ENCODE assay signal across 8 cellular contexts in genomic region chr5:20972419-20972925, GRCh38.
A peak's percentile ranks its signal among the peaks of the same experiment; 100 is the strongest.
DNase-seq lines count a peak whose midpoint lies in the region; ATAC-seq, FAIRE-seq and TF ChIP-seq lines count a peak whose summit lies in the region.

No MANE protein-coding gene starts in this region.

- no peaks in the 10 kb centered on the region for H3K27me3 Mint-ChIP-seq in type B pancreatic cell

- no peaks in the 10 kb centered on the region for H3K9me3 Mint-ChIP-seq in type B pancreatic cell

- RAD21 ChIA-PET in GM12878 (lab: Charles Lee; ENCODE audit: unreplicated experiment) = no interaction called here

- CTCF ChIA-PET in GM12878 (lab: Yijun Ruan, JAX) = interaction anchor here (1.3 to 1.5 kb wide), 2 partner anchors 9 kb away, joined by 3 read pairs; no protein-coding TSS in a partner anchor

- SMC1A ChIA-PET in GM12878 (lab: Charles Lee; ENCODE audit: uncharacterized antibody, unreplicated experiment) = interaction anchor here (0.7 kb wide), 1 partner anchor 13 kb away, joined by 3 read pairs; no protein-coding TSS in a partner anchor

- TF ChIP-seq CTCF in GM12878 (IDR thresholded peaks at IDR 0.05 in 2 of 3, conservative IDR thresholded peaks at IDR 0.05 in 1 of 3; ENCODE audit: control insufficient read depth in 2 of 3, extremely low read depth in 1 of 3, insufficient read depth in 1 of 3, low read depth in 3 of 3, low read length in 3 of 3) (peak in 2 of 3 experiments; percentile 11 to 26; a peak in 3 of 6 replicates), kidney epithelial cell (IDR thresholded peaks at IDR 0.05; ENCODE audit: insufficient read depth, low read length, poor library complexity, severe bottlenecking) (peak; percentile 56), type B pancreatic cell (conservative IDR thresholded peaks at IDR 0.05) (peak; percentile 28)

- H3K4me2 ChIP-seq in GM12878 (ENCODE audit: control insufficient read depth, insufficient read depth) = peak overlapping the region; percentile 2; the same call in 1 of the 2 replicates

- no peaks in the 10 kb centered on the region for H3K4me1 ChIP-seq in GM12878 (ENCODE audit: control insufficient read depth, insufficient read depth, low read length)

- in situ Hi-C loops in GM12878 (cut with MboI) = no loop called here

- H3K27ac ChIP-seq in GM12878 (ENCODE audit: control insufficient read depth, insufficient read depth) = no peak overlapping the region

- no peaks in the 10 kb centered on the region for H3K36me3 ChIP-seq in GM12878 (ENCODE audit: control insufficient read depth in 2 of 2, insufficient read depth in 2 of 2, low read length in 1 of 2)
- H3K36me3 ChIP-seq in kidney epithelial cell (ENCODE audit: control insufficient read depth, insufficient read depth, low read length) = no peaks in the 10 kb centered on the region

- H3K4me3 ChIP-seq in GM12878 (no peak overlapping the region), kidney epithelial cell (ENCODE audit: low read depth, low read length) (peak overlapping the region; percentile 32)

- no peak for TF ChIP-seq RAD21 in GM12878 (IDR thresholded peaks at IDR 0.05; ENCODE audit: insufficient read depth, low read depth, low read length)

- H3K79me2 ChIP-seq in GM12878 (ENCODE audit: control insufficient read depth, insufficient read depth, low read length) = no peaks in the 10 kb centered on the region

- no peaks in the 10 kb centered on the region for H4K20me1 ChIP-seq in GM12878 (ENCODE audit: control insufficient read depth, insufficient read depth)

- no peaks in the 10 kb centered on the region for H3K27me3 ChIP-seq in GM12878 (replicated peaks in 1 of 2; ENCODE audit: control insufficient read depth in 2 of 2, insufficient read depth in 2 of 2, low read length in 1 of 2)
- H3K27me3 ChIP-seq in kidney epithelial cell (ENCODE audit: control insufficient read depth, insufficient read depth, low read length) = no peaks in the 10 kb centered on the region

- TF ChIP-seq POLR2A in GM12878 (IDR thresholded peaks at IDR 0.05; ENCODE audit: low read depth, low read length) = no peak

- TF ChIP-seq EP300 in GM12878 (IDR thresholded peaks at IDR 0.05; ENCODE audit: borderline replicate concordance in 1 of 2, control insufficient read depth in 1 of 2, low read depth in 2 of 2, low read length in 2 of 2) = no peak

- H3K27ac Mint-ChIP-seq in type B pancreatic cell = no peak overlapping the region

- 3% methylated on average over 7 of the region's 7 CpGs for WGBS in GM12878 (ENCODE audit: insufficient coverage, insufficient replicate concordance, low lambda C conversion rate, missing lambda C conversion rate)

- H3K36me3 Mint-ChIP-seq in type B pancreatic cell = no peaks in the 10 kb centered on the region

- peaks cover 16% of the 10 kb centered on the region for H3K4me1 Mint-ChIP-seq in type B pancreatic cell (ENCODE audit: unreplicated experiment)

- no peak for FAIRE-seq in GM12878 (lab: Jason Lieb, UNC)

- peak overlapping the region; percentile 82 for H3K4me3 Mint-ChIP-seq in type B pancreatic cell

- peak overlapping the region; percentile 9 for H2AFZ ChIP-seq in GM12878 (ENCODE audit: control insufficient read depth, low read depth, low read length)

- intact Hi-C loops in GM12878 (cut with micrococcal nuclease; ENCODE audit: unreplicated experiment) = no loop called here

- DNase-seq in D341Med (ENCODE audit: low spot score) (peak; percentile 16), H4 (ENCODE audit: low spot score) (peak; percentile 91), NCI-H1694 treated with DMSO at 0.1 percent for 48 hours (lab: John Stamatoyannopoulos, UW) (peak; percentile 30), GM12878 (ENCODE audit: low read depth, low spot score) (no peak), kidney epithelial cell (ENCODE audit: low read depth) (peak; percentile 9), type B pancreatic cell (ENCODE audit: extremely low spot score, unreplicated experiment) (no peak), NCI-H345 (lab: John Stamatoyannopoulos, UW) (no peak), CD1c-positive myeloid dendritic cell (ENCODE audit: extremely low spot score) (no peak)

- no TSS peak for BruUV-seq in GM12878 (replicated peaks; lab: Mats Ljungman, UMichigan)

- no peaks in the 10 kb centered on the region for H3K9me3 ChIP-seq in GM12878 (replicated peaks; ENCODE audit: control insufficient read depth, insufficient read depth, low read length)

- peak; percentile 68 for ATAC-seq in GM12878

- POLR2A ChIA-PET in GM12878 (lab: Charles Lee) = no interaction called here

- no peak overlapping the region for H3K9ac ChIP-seq in GM12878 (ENCODE audit: control insufficient read depth, insufficient read depth, low read length)

TF ChIP-seq in GM12878, 131 proteins besides CTCF, POLR2A, EP300 and RAD21:
- TF ChIP-seq CEBPB (IDR thresholded peaks at IDR 0.05; ENCODE audit: borderline replicate concordance in 1 of 2, low read depth in 2 of 2, low read length in 2 of 2) (no peak), TCF12 (IDR thresholded peaks at IDR 0.05; ENCODE audit: low read depth, low read length) (peak; percentile 10; the same call in 1 of the 2 replicates)

Comparison
In these comparisons a context has a peak if more than half of its experiments do, and no peak if none do; other contexts are left out.
1. DNase-seq: peak in D341Med (single experiment), H4 (single experiment), NCI-H1694 treated with DMSO at 0.1 percent for 48 hours (single experiment) and kidney epithelial cell (single experiment); none in GM12878 (single experiment), type B pancreatic cell (single experiment), NCI-H345 (single experiment) and CD1c-positive myeloid dendritic cell (single experiment).
2. Peak in every context shown above with its lines, with median percentiles within 50 percentile points of each other: CTCF ChIP-seq.